Comparison of ENCODE assay signal across 28 cellular contexts in genomic region chr2:170088776-170089175, GRCh38.
DNase-seq lines count a peak whose midpoint lies in the region; ATAC-seq, FAIRE-seq and TF ChIP-seq lines count a peak whose summit lies in the region.
"Had no signal": no experiment of that assay in that cellular context is flagged by ENCODE, and none has a peak within 500 bp of the region (broad histone marks: within the 10 kb centered on the region; RNA-seq: fewer than 3 reads in every experiment).

No MANE protein-coding gene starts in this region.

- no peak overlapping the region for H3K9ac ChIP-seq in HepG2 (ENCODE audit: insufficient read depth, low read depth, low read length)
- H3K9ac ChIP-seq: BLaER1 had no signal

- TF ChIP-seq POLR2A in HepG2 (IDR thresholded peaks at IDR 0.05; ENCODE audit: insufficient read depth in 1 of 2, low read depth in 2 of 2, low read length in 2 of 2) (no peak), right lobe of liver (IDR thresholded peaks at IDR 0.05) (no peak)

- no peak overlapping the region for H3K27ac ChIP-seq in HepG2 (ENCODE audit: extremely low read length, insufficient read depth, low read length)
- no peak overlapping the region for H3K27ac ChIP-seq in right lobe of liver
- H3K27ac ChIP-seq in right cardiac atrium (ENCODE audit: low read length): no peak overlapping the region
- H3K27ac ChIP-seq in PC-9: no peak overlapping the region
- no peak overlapping the region for H3K27ac ChIP-seq in coronary artery
- H3K27ac ChIP-seq: BLaER1, foreskin keratinocyte, upper lobe of left lung had no signal

- H3K4me2 ChIP-seq in HepG2 (ENCODE audit: low read depth, low read length): no peak overlapping the region
- H3K4me2 ChIP-seq in PC-9: no peak overlapping the region
- H3K4me2 ChIP-seq: BLaER1 had no signal

- H2AFZ ChIP-seq in HepG2 (ENCODE audit: low read length): no peak overlapping the region
- H2AFZ ChIP-seq in PC-9: no peak overlapping the region

- 68% methylated on average over 5 of the region's 5 CpGs for WGBS in HepG2 (ENCODE audit: low lambda C conversion rate)
- 57% methylated on average over 3 of the region's 5 CpGs for WGBS in right lobe of liver (ENCODE audit: insufficient coverage, low coverage, low lambda C conversion rate, missing lambda C conversion rate)
- 38% methylated on average over 5 of the region's 5 CpGs for WGBS in right cardiac atrium

- intact Hi-C loops in HepG2 (cut with micrococcal nuclease; ENCODE audit: unreplicated experiment): no loop called here
- intact Hi-C loops in right lobe of liver (cut with DNase I): no loop called here
- intact Hi-C loops in right cardiac atrium (cut with DNase I): no loop called here
- intact Hi-C loops in PC-9 (cut with micrococcal nuclease; ENCODE audit: unreplicated experiment): no loop called here

- H3K9me3 ChIP-seq in HepG2 (ENCODE audit: low read length) (no peaks in the 10 kb centered on the region), right lobe of liver (no peaks in the 10 kb centered on the region), right cardiac atrium (ENCODE audit: control insufficient read depth, low read length) (no peaks in the 10 kb centered on the region), PC-9 (ENCODE audit: insufficient read depth, low read depth) (peaks cover 21% of the 10 kb centered on the region)
- H3K9me3 ChIP-seq: upper lobe of left lung had no signal

- H3K9me2 ChIP-seq in PC-9 (ENCODE audit: insufficient read depth): no peaks in the 10 kb centered on the region

- TF ChIP-seq RAD21 in HepG2 (CRISPR knock-in tag; IDR thresholded peaks at IDR 0.05): no peak

- BruUV-seq in HepG2 (replicated peaks; lab: Mats Ljungman, UMichigan): no TSS peak
- BruUV-seq in PC-9 (replicated peaks; lab: Mats Ljungman, UMichigan): no TSS peak

- TF ChIP-seq CTCF in HepG2 (CRISPR knock-in tag; IDR thresholded peaks at IDR 0.05) (no peak), right lobe of liver (IDR thresholded peaks at IDR 0.05) (no peak), PC-9 (conservative IDR thresholded peaks at IDR 0.05) (no peak), coronary artery (IDR thresholded peaks at IDR 0.05) (no peak)

- H3K27me3 ChIP-seq in HepG2 (ENCODE audit: control insufficient read depth in 1 of 2, insufficient read depth in 2 of 2, low read length in 2 of 2) (no peaks in the 10 kb centered on the region), right lobe of liver (no peaks in the 10 kb centered on the region), right cardiac atrium (ENCODE audit: control insufficient read depth, insufficient read depth) (no peaks in the 10 kb centered on the region), PC-9 (ENCODE audit: insufficient read depth, low read depth) (no peaks in the 10 kb centered on the region)
- H3K27me3 ChIP-seq: BLaER1, foreskin keratinocyte, upper lobe of left lung had no signal

- H3K4me1 ChIP-seq in HepG2 (ENCODE audit: insufficient read depth, low read length) (0 out of 2 replicates have a peak, but pooled peaks cover 5% of the 10 kb centered on the region), right lobe of liver (no peaks in the 10 kb centered on the region), right cardiac atrium (ENCODE audit: control insufficient read depth, insufficient read depth, low read length) (no peaks in the 10 kb centered on the region), PC-9 (replicated peaks; ENCODE audit: insufficient read depth) (0 out of 2 replicates have a peak, but pooled peaks cover 4% of the 10 kb centered on the region)
- H3K4me1 ChIP-seq: BLaER1, foreskin keratinocyte, upper lobe of left lung had no signal

- FAIRE-seq in HepG2 (lab: Jason Lieb, UNC): no peak
- FAIRE-seq: endometrium had no signal

- POLR2A ChIA-PET in HepG2 (lab: Yijun Ruan, JAX) (no interaction called here), PC-9 (lab: Charles Lee; ENCODE audit: unreplicated experiment) (no interaction called here)

- TF ChIP-seq EP300 in HepG2 (IDR thresholded peaks at IDR 0.05; ENCODE audit: low read depth in 2 of 2, low read length in 2 of 2): no peak
- TF ChIP-seq EP300 in HepG2 (CRISPR knock-in tag; IDR thresholded peaks at IDR 0.05; ENCODE audit: borderline replicate concordance): no peak

- in situ Hi-C loops in HepG2 (cut with HindIII; ENCODE audit: extremely low pct_ligation_motif_present, low pct_unique_long_range_greater_than_20kb): no loop called here

- no peaks in the 10 kb centered on the region for H3K36me3 ChIP-seq in HepG2 (replicated peaks in 1 of 2; ENCODE audit: control insufficient read depth in 1 of 2, insufficient read depth in 2 of 2, low read length in 2 of 2)
- no peaks in the 10 kb centered on the region for H3K36me3 ChIP-seq in right lobe of liver
- H3K36me3 ChIP-seq in PC-9 (ENCODE audit: low read depth): 0 out of 2 replicates have a peak, but pooled peaks cover 6% of the 10 kb centered on the region
- H3K36me3 ChIP-seq: BLaER1, upper lobe of left lung had no signal

- no peaks in the 10 kb centered on the region for H3K79me2 ChIP-seq in HepG2 (ENCODE audit: insufficient read depth, low read length)
- no peaks in the 10 kb centered on the region for H3K79me2 ChIP-seq in PC-9 (ENCODE audit: low read depth)

- ATAC-seq in HepG2 (no peak), right lobe of liver (no peak), esophagus mucosa (peak; percentile 26), right cardiac atrium (peak; percentile 63 to 68)
- ATAC-seq: activated CD4-positive, CD25-positive, alpha-beta regulatory T cell treated with anti-CD3 and anti-CD28 coated beads, Interleukin-2, amount 50 U/mL, for 24 hours; activated naive CD4-positive, alpha-beta T cell treated with anti-CD3 and anti-CD28 coated beads, Interleukin-2, amount 50 U/mL, for 72 hours; foreskin keratinocyte; left lobe of liver; natural killer cell treated with Interleukin-12 subunit alpha and Interleukin-12 subunit beta and Interleukin-15 and Interleukin-18, amount 100 ng/mL, for 72 hours; stimulated activated effector memory CD8-positive, alpha-beta T cell treated with anti-CD3 and anti-CD28 coated beads, Interleukin-12 subunit alpha, Interleukin-12 subunit beta, amount 100 ng/mL, for 72 hours had no signal

- CTCF ChIA-PET in HepG2 (lab: Yijun Ruan, JAX; ENCODE audit: low intra/inter-chr PET ratio, low total read pairs): no interaction called here
- CTCF ChIA-PET in PC-9 (lab: Charles Lee): no interaction called here

- H3K4me3 ChIP-seq in HepG2 (replicated peaks in 1 of 3; ENCODE audit: insufficient read depth in 1 of 3, low read depth in 2 of 3, low read length in 3 of 3) (no peak overlapping the region), right lobe of liver (no peak overlapping the region), right cardiac atrium (ENCODE audit: low read length) (no peak overlapping the region), PC-9 (no peak overlapping the region), coronary artery (no peak overlapping the region)
- H3K4me3 ChIP-seq: BLaER1, upper lobe of left lung had no signal

- DNase-seq in HepG2 (ENCODE audit: low spot score) (no peak), right lobe of liver (no peak), right cardiac atrium (peak in 2 of 3 donors; percentile 30 to 47), superior temporal gyrus (ENCODE audit: extremely low spot score) (peak; percentile 42), PC-9 (no peak), coronary artery (ENCODE audit: low spot score) (no peak)
- DNase-seq in activated effector memory CD4-positive, alpha-beta T cell treated with anti-CD3 and anti-CD28 coated beads, Interleukin-2, amount 50 U/mL, for 16 hours: no peak
- DNase-seq: activated CD4-positive, alpha-beta T cell treated with anti-CD3 and anti-CD28 coated beads, Interleukin-2, amount 50 U/mL, for 48 hours; activated CD8-positive, alpha-beta memory T cell treated with anti-CD3 and anti-CD28 coated beads, Interleukin-2, amount 50 U/mL, for 48 hours; DMS53; foreskin keratinocyte; GDM1; NCI-H1048; NCI-H2029; NCI-H226; NCI-H82; retina; RPMI8226; stimulated activated CD4-positive, alpha-beta T cell treated with anti-CD3 and anti-CD28 coated beads, Interleukin-4, amount 100 ng/mL, for 24 hours; upper lobe of left lung had no signal

- H3F3A ChIP-seq in PC-9 (ENCODE audit: insufficient read depth, low read depth): peaks cover 4% of the 10 kb centered on the region; the same call in 1 of the 2 replicates

- no peaks in the 10 kb centered on the region for H4K20me1 ChIP-seq in HepG2 (ENCODE audit: insufficient read depth, low read length)
- no peaks in the 10 kb centered on the region for H4K20me1 ChIP-seq in PC-9 (ENCODE audit: insufficient read depth)
- H4K20me1 ChIP-seq: BLaER1 had no signal

TF ChIP-seq in HepG2, 621 proteins besides CTCF, POLR2A, EP300 and RAD21 (continues in another document):
- TF ChIP-seq, protein P1, sequence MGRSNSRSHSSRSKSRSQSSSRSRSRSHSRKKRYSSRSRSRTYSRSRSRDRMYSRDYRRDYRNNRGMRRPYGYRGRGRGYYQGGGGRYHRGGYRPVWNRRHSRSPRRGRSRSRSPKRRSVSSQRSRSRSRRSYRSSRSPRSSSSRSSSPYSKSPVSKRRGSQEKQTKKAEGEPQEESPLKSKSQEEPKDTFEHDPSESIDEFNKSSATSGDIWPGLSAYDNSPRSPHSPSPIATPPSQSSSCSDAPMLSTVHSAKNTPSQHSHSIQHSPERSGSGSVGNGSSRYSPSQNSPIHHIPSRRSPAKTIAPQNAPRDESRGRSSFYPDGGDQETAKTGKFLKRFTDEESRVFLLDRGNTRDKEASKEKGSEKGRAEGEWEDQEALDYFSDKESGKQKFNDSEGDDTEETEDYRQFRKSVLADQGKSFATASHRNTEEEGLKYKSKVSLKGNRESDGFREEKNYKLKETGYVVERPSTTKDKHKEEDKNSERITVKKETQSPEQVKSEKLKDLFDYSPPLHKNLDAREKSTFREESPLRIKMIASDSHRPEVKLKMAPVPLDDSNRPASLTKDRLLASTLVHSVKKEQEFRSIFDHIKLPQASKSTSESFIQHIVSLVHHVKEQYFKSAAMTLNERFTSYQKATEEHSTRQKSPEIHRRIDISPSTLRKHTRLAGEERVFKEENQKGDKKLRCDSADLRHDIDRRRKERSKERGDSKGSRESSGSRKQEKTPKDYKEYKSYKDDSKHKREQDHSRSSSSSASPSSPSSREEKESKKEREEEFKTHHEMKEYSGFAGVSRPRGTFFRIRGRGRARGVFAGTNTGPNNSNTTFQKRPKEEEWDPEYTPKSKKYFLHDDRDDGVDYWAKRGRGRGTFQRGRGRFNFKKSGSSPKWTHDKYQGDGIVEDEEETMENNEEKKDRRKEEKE (IDR thresholded peaks at IDR 0.05): no peak
- no peak for TF ChIP-seq HES4 (CRISPR knock-in tag; IDR thresholded peaks at IDR 0.05; ENCODE audit: borderline replicate concordance)
- TF ChIP-seq, protein P2, sequence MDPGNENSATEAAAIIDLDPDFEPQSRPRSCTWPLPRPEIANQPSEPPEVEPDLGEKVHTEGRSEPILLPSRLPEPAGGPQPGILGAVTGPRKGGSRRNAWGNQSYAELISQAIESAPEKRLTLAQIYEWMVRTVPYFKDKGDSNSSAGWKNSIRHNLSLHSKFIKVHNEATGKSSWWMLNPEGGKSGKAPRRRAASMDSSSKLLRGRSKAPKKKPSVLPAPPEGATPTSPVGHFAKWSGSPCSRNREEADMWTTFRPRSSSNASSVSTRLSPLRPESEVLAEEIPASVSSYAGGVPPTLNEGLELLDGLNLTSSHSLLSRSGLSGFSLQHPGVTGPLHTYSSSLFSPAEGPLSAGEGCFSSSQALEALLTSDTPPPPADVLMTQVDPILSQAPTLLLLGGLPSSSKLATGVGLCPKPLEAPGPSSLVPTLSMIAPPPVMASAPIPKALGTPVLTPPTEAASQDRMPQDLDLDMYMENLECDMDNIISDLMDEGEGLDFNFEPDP (CRISPR knock-in tag; conservative IDR thresholded peaks at IDR 0.05): 0 out of 2 replicates have a peak, but pooled peaks have one; percentile 13

Comparison
In these comparisons a context has a peak if more than half of its experiments do, and no peak if none do; other contexts are left out.
1. ATAC-seq: peak in esophagus mucosa (single experiment) and right cardiac atrium (2 of 2); none in HepG2 (single experiment) and right lobe of liver (0 of 4).
2. DNase-seq: peak in right cardiac atrium (2 of 3) and superior temporal gyrus (single experiment); none in HepG2 (single experiment), right lobe of liver (0 of 3), activated effector memory CD4-positive, alpha-beta T cell treated with anti-CD3 and anti-CD28 coated beads, Interleukin-2, amount 50 U/mL, for 16 hours (single experiment), PC-9 (0 of 2) and coronary artery (single experiment).